11 cellular contexts compared by ENCODE assay signal in genomic region chr3:194103475-194103874, GRCh38. TPM values are rescaled to one million over a fixed set of nuclear protein-coding genes. Genes with fewer than 3 reads are reported as not detected.
DNase-seq lines count a peak whose midpoint lies in the region; ATAC-seq lines count a peak whose summit lies in the region.
"Had no signal": no experiment of that assay in that cellular context is flagged by ENCODE, and none has a peak within 500 bp of the region (broad histone marks: within the 10 kb centered on the region; RNA-seq: fewer than 3 reads in every experiment).

No MANE protein-coding gene starts in this region.

- H2BK5ac ChIP-seq in neuronal stem cell (ENCODE audit: low read length), result no peak overlapping the region

- WGBS in neuronal stem cell (ENCODE audit: extremely low coverage in 2 of 2, insufficient read length in 2 of 2, insufficient replicate concordance in 1 of 2), 2 donors, result no CpG with 5 or more reads among the region's 7 CpGs

- H3K18ac ChIP-seq in neuronal stem cell (ENCODE audit: low read length), result peak overlapping the region; percentile 5

- no peak overlapping the region for H2AFZ ChIP-seq in neuronal stem cell (ENCODE audit: low read length)

- no peaks in the 10 kb centered on the region for H3K79me1 ChIP-seq in neuronal stem cell (ENCODE audit: low read depth, low read length)

- no peak overlapping the region for H2BK120ac ChIP-seq in neuronal stem cell (ENCODE audit: low read depth, low read length)

- ATAC-seq in HG03135 (IDR thresholded peaks at IDR 0.05; ENCODE audit: unreplicated experiment), result peak; percentile 34

- H3K4me2 ChIP-seq in neuronal stem cell (ENCODE audit: insufficient read depth, low read length, poor library complexity, severe bottlenecking), result no peak overlapping the region

- no peak overlapping the region for H3K4ac ChIP-seq in neuronal stem cell (ENCODE audit: low read length)

- H3K9me3 ChIP-seq in neuronal stem cell (replicated peaks in 1 of 2; ENCODE audit: control insufficient read depth in 2 of 2, insufficient read depth in 1 of 2, low read depth in 1 of 2, low read length in 2 of 2), result no peaks in the 10 kb centered on the region
- H3K9me3 ChIP-seq: transverse colon had no signal

- H3K36me3 ChIP-seq in neuronal stem cell (replicated peaks in 1 of 2; ENCODE audit: control insufficient read depth in 2 of 2, insufficient read depth in 2 of 2, low read length in 2 of 2), result no peaks in the 10 kb centered on the region
- H3K36me3 ChIP-seq in H7 (replicated peaks; ENCODE audit: control insufficient read depth, insufficient read depth, low read length), result no peaks in the 10 kb centered on the region
- H3K36me3 ChIP-seq: transverse colon had no signal

- no peak overlapping the region for H2BK15ac ChIP-seq in neuronal stem cell (ENCODE audit: low read length)

- no peak overlapping the region for H3K27ac ChIP-seq in neuronal stem cell (replicated peaks; ENCODE audit: low read length)
- H3K27ac ChIP-seq: transverse colon had no signal

- DNase-seq in DMS53 (lab: John Stamatoyannopoulos, UW), result peak; percentile 13
- DNase-seq in DMS53 treated with DMSO at 0.1 percent for 48 hours (lab: John Stamatoyannopoulos, UW; ENCODE audit: unreplicated experiment), result no peak
- DNase-seq in activated T-helper 1 cell treated with Interleukin-2 at 50 U/mL for 16 hours (ENCODE audit: low read depth), result peak; percentile 15
- DNase-seq in neuronal stem cell (ENCODE audit: low spot score), result no peak
- DNase-seq in NCI-H128 (lab: John Stamatoyannopoulos, UW; ENCODE audit: unreplicated experiment), result no peak
- no peak for DNase-seq in NCI-H1105 (lab: John Stamatoyannopoulos, UW)
- no peak for DNase-seq in H7
- DNase-seq: 8988T, NCI-H446, transverse colon had no signal

- no peak overlapping the region for H4K91ac ChIP-seq in neuronal stem cell (ENCODE audit: low read depth, low read length, poor library complexity)

- H3K14ac ChIP-seq in neuronal stem cell (ENCODE audit: low read length), result no peak overlapping the region

- no peak overlapping the region for H2BK12ac ChIP-seq in neuronal stem cell (ENCODE audit: low read length)

- no peak overlapping the region for H3K9ac ChIP-seq in neuronal stem cell (ENCODE audit: low read depth, low read length, poor library complexity)

- no peak overlapping the region for H2AK5ac ChIP-seq in neuronal stem cell (ENCODE audit: low read depth, low read length)

- H3K4me3 ChIP-seq in neuronal stem cell (ENCODE audit: low read length in 2 of 2) (no peak overlapping the region), H7 (ENCODE audit: insufficient read depth, low read depth, low read length) (no peak overlapping the region)
- H3K4me3 ChIP-seq: transverse colon had no signal

- H3K27me3 ChIP-seq in neuronal stem cell (ENCODE audit: control insufficient read depth in 3 of 3, insufficient read depth in 3 of 3, low read depth in 1 of 3, low read length in 3 of 3) (peaks cover 0 to 59% (median 0%) of the 10 kb centered on the region in 3 experiments), H7 (ENCODE audit: control insufficient read depth, insufficient read depth, low read length) (peaks cover 2% of the 10 kb centered on the region)
- H3K27me3 ChIP-seq: transverse colon had no signal

- H4K8ac ChIP-seq in neuronal stem cell (ENCODE audit: low read depth, low read length), result no peak overlapping the region

- no peak overlapping the region for H3K23ac ChIP-seq in neuronal stem cell (ENCODE audit: low read depth, low read length, poor library complexity)

- H3K4me1 ChIP-seq in neuronal stem cell (ENCODE audit: control insufficient read depth in 2 of 2, insufficient read depth in 1 of 2, low read depth in 1 of 2, low read length in 2 of 2), result peaks cover 11 to 14% of the 10 kb centered on the region in 2 donors

RNA-seq across cellular contexts. Expression of gene HES1, which starts 32.5 kb away (rescaled TPM):
- polyA plus RNA-seq in neuronal stem cell (2013, experiment 1 of 2), result 29.1 TPM
- polyA plus RNA-seq in neuronal stem cell (2013, experiment 2 of 2), result 30.9 TPM
- 49.4 and 70.9 TPM in 2 replicates for total RNA-seq in H7 (2014; rRNA removed; shearing (Covaris generic))

Comparison
In these comparisons a context has a peak if more than half of its experiments do, and no peak if none do; other contexts are left out.
1. DNase-seq: peak in DMS53 (single experiment) and activated T-helper 1 cell treated with Interleukin-2 at 50 U/mL for 16 hours (single experiment); none in DMS53 treated with DMSO at 0.1 percent for 48 hours (single experiment), neuronal stem cell (single experiment), NCI-H128 (single experiment), NCI-H1105 (single experiment) and H7 (single experiment).